In the genomic region with DNA sequence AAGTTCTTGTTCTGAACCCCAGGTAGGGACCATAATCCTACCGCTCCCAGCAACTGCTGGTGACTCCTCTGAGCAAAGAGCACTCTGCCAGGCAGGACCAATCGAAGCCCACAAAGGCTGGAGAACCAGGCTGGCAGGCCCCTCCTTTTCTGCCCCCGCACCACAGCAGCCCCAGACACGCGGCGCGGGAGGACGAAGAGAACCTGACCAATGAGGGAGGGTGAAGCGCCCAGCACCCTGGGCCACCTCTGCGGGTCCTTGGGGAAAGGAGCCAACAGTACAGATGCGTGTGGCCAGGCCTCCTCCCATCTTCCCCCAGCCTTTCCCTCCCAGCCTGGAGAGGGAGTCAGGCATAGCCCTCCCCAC, we compare ENCODE assay signal across 26 cellular contexts. TPM values are rescaled to one million over a fixed set of nuclear protein-coding genes. Genes with fewer than 3 reads are reported as not detected.
DNase-seq lines count a peak whose midpoint lies in the region; ATAC-seq and TF ChIP-seq lines count a peak whose summit lies in the region.
"Had no signal": no experiment of that assay in that cellular context is flagged by ENCODE, and none has a peak within 500 bp of the region (broad histone marks: within the 10 kb centered on the region; RNA-seq: fewer than 3 reads in every experiment).

No MANE protein-coding gene starts in this region.

- H3K4me3 Mint-ChIP-seq in nephron progenitor cell, result no peak overlapping the region
- H3K4me3 Mint-ChIP-seq: activated CD4-positive, alpha-beta memory T cell treated with anti-CD3 and anti-CD28 coated beads, Interleukin-2, amount 10 ng/mL, durations not matched to agents 7 days and 5 days; activated naive CD4-positive, alpha-beta T cell treated with anti-CD3 and anti-CD28 coated beads, Interleukin-2, amount 50 U/mL, for 24 hours; activated T-helper 17 cell treated with anti-CD3 and anti-CD28 coated beads, Interleukin-2, amount 50 U/mL, for 72 hours; T-helper 17 cell had no signal

- H3K4me3 ChIP-seq in Peyer's patch, result no peak overlapping the region
- no peak overlapping the region for H3K4me3 ChIP-seq in duodenal mucosa (ENCODE audit: low read depth in 1 of 2, low read length in 2 of 2)
- no peak overlapping the region for H3K4me3 ChIP-seq in stomach smooth muscle (ENCODE audit: low read length in 2 of 2)
- H3K4me3 ChIP-seq: cardiac muscle cell, HAP-1, smooth muscle cell had no signal

- H3K9me3 ChIP-seq in Peyer's patch, result no peaks in the 10 kb centered on the region
- no peaks in the 10 kb centered on the region for H3K9me3 ChIP-seq in duodenal mucosa (ENCODE audit: control insufficient read depth in 1 of 2, low read length in 2 of 2)
- H3K9me3 ChIP-seq in stomach smooth muscle (ENCODE audit: control insufficient read depth in 2 of 2, low read length in 2 of 2), result peaks cover 0 to 2% of the 10 kb centered on the region in 2 donors
- H3K9me3 ChIP-seq: Caco-2, HAP-1, SK-N-SH had no signal

- H3K36me3 ChIP-seq in Peyer's patch, result peaks cover 0 to 20% (median 0%) of the 10 kb centered on the region in 3 donors
- peaks cover 16 to 28% of the 10 kb centered on the region in 2 donors for H3K36me3 ChIP-seq in duodenal mucosa (ENCODE audit: control insufficient read depth in 1 of 2, insufficient read depth in 2 of 2, low read length in 2 of 2)
- peaks cover 7 to 37% of the 10 kb centered on the region in 2 donors for H3K36me3 ChIP-seq in stomach smooth muscle (ENCODE audit: control insufficient read depth in 2 of 2, insufficient read depth in 2 of 2, low read length in 2 of 2)
- H3K36me3 ChIP-seq: cardiac muscle cell had no signal

- H3K27ac ChIP-seq in Peyer's patch, result peak overlapping the region in 3 of 4 donors; percentile 36 to 67 (median 46)
- H3K27ac ChIP-seq in duodenal mucosa (ENCODE audit: low read depth, low read length), result peak overlapping the region; percentile 26
- peak overlapping the region; percentile 18 for H3K27ac ChIP-seq in stomach smooth muscle (ENCODE audit: low read length)

- peaks cover 3% of the 10 kb centered on the region for H3K9me3 Mint-ChIP-seq in nephron progenitor cell
- H3K9me3 Mint-ChIP-seq: activated CD4-positive, alpha-beta memory T cell treated with anti-CD3 and anti-CD28 coated beads, Interleukin-2, amount 10 ng/mL, durations not matched to agents 7 days and 5 days; activated naive CD4-positive, alpha-beta T cell treated with anti-CD3 and anti-CD28 coated beads, Interleukin-2, amount 50 U/mL, for 24 hours; activated T-helper 17 cell treated with anti-CD3 and anti-CD28 coated beads, Interleukin-2, amount 50 U/mL, for 72 hours had no signal

- H3K4me1 ChIP-seq in Peyer's patch, result peaks cover 0 to 51% (median 0%) of the 10 kb centered on the region in 4 donors
- H3K4me1 ChIP-seq in duodenal mucosa (ENCODE audit: control insufficient read depth in 1 of 2, insufficient read depth in 2 of 2, low read length in 2 of 2), result peaks cover 52 to 66% of the 10 kb centered on the region in 2 donors
- H3K4me1 ChIP-seq in stomach smooth muscle (ENCODE audit: control insufficient read depth, insufficient read depth, low read length), result peaks cover 62% of the 10 kb centered on the region
- H3K4me1 ChIP-seq: Caco-2 had no signal

- TF ChIP-seq CTCF in Peyer's patch (IDR thresholded peaks at IDR 0.05), result no peak
- TF ChIP-seq CTCF in nephron progenitor cell (IDR thresholded peaks at IDR 0.05), result no peak

- no peaks in the 10 kb centered on the region for H3K27me3 ChIP-seq in Peyer's patch
- no peaks in the 10 kb centered on the region for H3K27me3 ChIP-seq in duodenal mucosa (ENCODE audit: control insufficient read depth in 1 of 2, insufficient read depth in 2 of 2, low read length in 2 of 2)
- no peaks in the 10 kb centered on the region for H3K27me3 ChIP-seq in stomach smooth muscle (ENCODE audit: control insufficient read depth in 1 of 2, insufficient read depth in 2 of 2, low read length in 2 of 2)
- H3K27me3 ChIP-seq: cardiac muscle cell had no signal

- H3K36me3 Mint-ChIP-seq in nephron progenitor cell (ENCODE audit: low read depth), result peaks cover 84% of the 10 kb centered on the region
- H3K36me3 Mint-ChIP-seq: activated naive CD4-positive, alpha-beta T cell treated with anti-CD3 and anti-CD28 coated beads, Interleukin-2, amount 50 U/mL, for 24 hours had no signal

- DNase-seq in Peyer's patch (peak in 2 of 3 donors; percentile 66 to 72), nephron progenitor cell (no peak), anterior cingulate cortex (lab: John Stamatoyannopoulos, UW) (no peak), amygdala (lab: John Stamatoyannopoulos, UW) (no peak)
- DNase-seq: activated CD4-positive, alpha-beta memory T cell treated with anti-CD3 and anti-CD28 coated beads, Interleukin-2, amount 10 ng/mL, durations not matched to agents 7 days and 5 days; activated CD4-positive, alpha-beta T cell treated with anti-CD3 and anti-CD28 coated beads for 1 hour; activated CD8-positive, alpha-beta memory T cell treated with anti-CD3 and anti-CD28 coated beads, Interleukin-2, amount 50 U/mL, for 48 hours; C1 segment of cervical spinal cord; Caco-2; GDM1; NCI-H1105 treated with DMSO at 0.1 percent for 48 hours; NCI-H1930; NCI-H226; NCI-H69; RPMI8226; SK-N-SH; stimulated activated CD4-positive, alpha-beta T cell treated with anti-CD3 and anti-CD28 coated beads, Interleukin-2, amount 100 ng/mL, for 24 hours; T-helper 17 cell had no signal

- peak in 1 of 2 donors; percentile 29 for TF ChIP-seq POLR2A in Peyer's patch (IDR thresholded peaks at IDR 0.05)

- peak overlapping the region; percentile 90 for H3K27ac Mint-ChIP-seq in nephron progenitor cell
- H3K27ac Mint-ChIP-seq: activated CD4-positive, alpha-beta memory T cell treated with anti-CD3 and anti-CD28 coated beads, Interleukin-2, amount 10 ng/mL, durations not matched to agents 7 days and 5 days; activated naive CD4-positive, alpha-beta T cell treated with anti-CD3 and anti-CD28 coated beads, Interleukin-2, amount 50 U/mL, for 24 hours; activated T-helper 17 cell treated with anti-CD3 and anti-CD28 coated beads, Interleukin-2, amount 50 U/mL, for 72 hours; T-helper 17 cell had no signal

- no peak for ATAC-seq in GM21576 (IDR thresholded peaks at IDR 0.05; ENCODE audit: unreplicated experiment)
- ATAC-seq: activated T-helper 17 cell treated with anti-CD3 and anti-CD28 coated beads, Interleukin-2, amount 50 U/mL, for 72 hours; T-helper 17 cell had no signal

- no peak overlapping the region for H3K9ac ChIP-seq in duodenal mucosa (ENCODE audit: low read depth in 1 of 2, low read length in 2 of 2)
- no peak overlapping the region for H3K9ac ChIP-seq in stomach smooth muscle (ENCODE audit: low read length in 2 of 2)
- H3K9ac ChIP-seq: SK-N-SH had no signal

- no peaks in the 10 kb centered on the region for H3K27me3 Mint-ChIP-seq in nephron progenitor cell (ENCODE audit: low read depth, poor library complexity)
- H3K27me3 Mint-ChIP-seq: activated CD4-positive, alpha-beta memory T cell treated with anti-CD3 and anti-CD28 coated beads, Interleukin-2, amount 10 ng/mL, durations not matched to agents 7 days and 5 days had no signal

- H3K4me1 Mint-ChIP-seq in nephron progenitor cell, result peaks cover 65% of the 10 kb centered on the region
- H3K4me1 Mint-ChIP-seq: activated CD4-positive, alpha-beta memory T cell treated with anti-CD3 and anti-CD28 coated beads, Interleukin-2, amount 10 ng/mL, durations not matched to agents 7 days and 5 days; activated naive CD4-positive, alpha-beta T cell treated with anti-CD3 and anti-CD28 coated beads, Interleukin-2, amount 50 U/mL, for 24 hours; activated T-helper 17 cell treated with anti-CD3 and anti-CD28 coated beads, Interleukin-2, amount 50 U/mL, for 72 hours had no signal

RNA-seq across cellular contexts. Expression of a gene that starts 25.9 kb away (rescaled TPM):
- total RNA-seq in Peyer's patch, result 10 to 100 TPM; 53.6 to 83.8 (median 64.7) TPM

Comparison
In these comparisons a context has a peak if more than half of its experiments do, and no peak if none do; other contexts are left out.
1. DNase-seq: peak in Peyer's patch (2 of 3); none in nephron progenitor cell (single experiment), anterior cingulate cortex (0 of 58) and amygdala (0 of 56).
2. Peak in every context shown above with its lines, with median percentiles within 50 percentile points of each other: H3K27ac ChIP-seq.